1 cellular context compared by ENCODE assay signal in the genomic region with DNA sequence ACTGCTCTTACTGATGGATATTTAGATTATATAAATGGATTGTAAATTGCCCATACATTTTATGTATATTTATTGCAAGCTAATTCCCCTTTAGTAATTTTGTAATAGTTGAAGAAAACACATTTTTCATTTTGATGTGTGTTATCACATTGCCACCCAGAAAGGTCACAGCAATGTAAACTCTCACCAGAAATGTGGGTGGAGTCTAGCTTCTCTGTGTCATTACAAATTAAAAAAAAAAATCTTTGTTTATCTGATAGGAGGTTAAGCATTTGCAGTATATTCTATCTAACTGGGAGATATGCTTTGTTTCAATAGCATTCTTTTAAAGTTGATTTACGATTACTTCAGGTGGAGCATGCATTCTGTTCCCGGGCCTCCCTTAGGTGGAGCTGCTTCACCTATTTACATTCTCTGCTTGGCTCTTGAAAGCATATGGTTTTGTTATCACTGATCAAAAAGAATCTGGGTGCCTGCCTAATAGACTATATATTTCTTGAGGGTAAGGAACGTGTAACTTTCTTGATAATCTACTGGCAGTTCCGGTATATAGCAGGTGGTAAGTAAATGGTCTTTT.
TF ChIP-seq lines count a peak whose summit lies in the region.

No MANE protein-coding gene starts in this region.

TF ChIP-seq in GM12878, 131 proteins besides CTCF, POLR2A, EP300 and RAD21:
- TF ChIP-seq EZH2 (IDR thresholded peaks at IDR 0.05; ENCODE audit: borderline replicate concordance, control insufficient read depth, low read depth, low read length): no peak
- no peak for TF ChIP-seq RCOR1 (conservative IDR thresholded peaks at IDR 0.05; ENCODE audit: low read depth, low read length)
- TF ChIP-seq, protein P1, sequence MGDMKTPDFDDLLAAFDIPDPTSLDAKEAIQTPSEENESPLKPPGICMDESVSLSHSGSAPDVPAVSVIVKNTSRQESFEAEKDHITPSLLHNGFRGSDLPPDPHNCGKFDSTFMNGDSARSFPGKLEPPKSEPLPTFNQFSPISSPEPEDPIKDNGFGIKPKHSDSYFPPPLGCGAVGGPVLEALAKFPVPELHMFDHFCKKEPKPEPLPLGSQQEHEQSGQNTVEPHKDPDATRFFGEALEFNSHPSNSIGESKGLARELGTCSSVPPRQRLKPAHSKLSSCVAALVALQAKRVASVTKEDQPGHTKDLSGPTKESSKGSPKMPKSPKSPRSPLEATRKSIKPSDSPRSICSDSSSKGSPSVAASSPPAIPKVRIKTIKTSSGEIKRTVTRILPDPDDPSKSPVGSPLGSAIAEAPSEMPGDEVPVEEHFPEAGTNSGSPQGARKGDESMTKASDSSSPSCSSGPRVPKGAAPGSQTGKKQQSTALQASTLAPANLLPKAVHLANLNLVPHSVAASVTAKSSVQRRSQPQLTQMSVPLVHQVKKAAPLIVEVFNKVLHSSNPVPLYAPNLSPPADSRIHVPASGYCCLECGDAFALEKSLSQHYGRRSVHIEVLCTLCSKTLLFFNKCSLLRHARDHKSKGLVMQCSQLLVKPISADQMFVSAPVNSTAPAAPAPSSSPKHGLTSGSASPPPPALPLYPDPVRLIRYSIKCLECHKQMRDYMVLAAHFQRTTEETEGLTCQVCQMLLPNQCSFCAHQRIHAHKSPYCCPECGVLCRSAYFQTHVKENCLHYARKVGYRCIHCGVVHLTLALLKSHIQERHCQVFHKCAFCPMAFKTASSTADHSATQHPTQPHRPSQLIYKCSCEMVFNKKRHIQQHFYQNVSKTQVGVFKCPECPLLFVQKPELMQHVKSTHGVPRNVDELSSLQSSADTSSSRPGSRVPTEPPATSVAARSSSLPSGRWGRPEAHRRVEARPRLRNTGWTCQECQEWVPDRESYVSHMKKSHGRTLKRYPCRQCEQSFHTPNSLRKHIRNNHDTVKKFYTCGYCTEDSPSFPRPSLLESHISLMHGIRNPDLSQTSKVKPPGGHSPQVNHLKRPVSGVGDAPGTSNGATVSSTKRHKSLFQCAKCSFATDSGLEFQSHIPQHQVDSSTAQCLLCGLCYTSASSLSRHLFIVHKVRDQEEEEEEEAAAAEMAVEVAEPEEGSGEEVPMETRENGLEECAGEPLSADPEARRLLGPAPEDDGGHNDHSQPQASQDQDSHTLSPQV (IDR thresholded peaks at IDR 0.05): no peak
- TF ChIP-seq IKZF2 (IDR thresholded peaks at IDR 0.05): no peak
- TF ChIP-seq HDGF (IDR thresholded peaks at IDR 0.05): no peak
- TF ChIP-seq BCLAF1 (IDR thresholded peaks at IDR 0.05): no peak
- no peak for TF ChIP-seq SRF (IDR thresholded peaks at IDR 0.05; ENCODE audit: low read depth in 2 of 2, low read length in 2 of 2)
- TF ChIP-seq MYB (IDR thresholded peaks at IDR 0.05; ENCODE audit: borderline replicate concordance, low read depth, low read length): no peak
- TF ChIP-seq MTA2 (IDR thresholded peaks at IDR 0.05; ENCODE audit: low read depth): no peak
TF ChIP-seq in GM12878: peak in this region for 0.
